ENCODE assay signal across 8 cellular contexts in genomic region chr16:278863-279366, GRCh38. TPM values are rescaled to one million over a fixed set of nuclear protein-coding genes. Genes with fewer than 3 reads are reported as not detected.
DNase-seq lines count a peak whose midpoint lies in the region; ATAC-seq and TF ChIP-seq lines count a peak whose summit lies in the region.

No MANE protein-coding gene starts in this region.

- peaks cover 58% of the 10 kb centered on the region for H3K27me3 ChIP-seq in kidney epithelial cell (ENCODE audit: control insufficient read depth, insufficient read depth, low read length)
- peaks cover 3 to 8% of the 10 kb centered on the region in 2 donors for H3K27me3 ChIP-seq in uterus

- peaks cover 0 to 14% of the 10 kb centered on the region in 2 donors for H3K4me1 ChIP-seq in uterus

- H3K36me3 Mint-ChIP-seq in activated CD4-positive, alpha-beta memory T cell treated with anti-CD3 and anti-CD28 coated beads, Interleukin-2, amount 10 ng/mL, durations not matched to agents 7 days and 5 days (ENCODE audit: low read depth), result no peaks in the 10 kb centered on the region

- intact Hi-C loops in uterus (cut with DNase I; ENCODE audit: low total_unique reads), result no loop called here

- no peak for TF ChIP-seq POLR2A in uterus (IDR thresholded peaks at IDR 0.05)

- peaks cover 9% of the 10 kb centered on the region for H3K4me1 Mint-ChIP-seq in activated CD4-positive, alpha-beta memory T cell treated with anti-CD3 and anti-CD28 coated beads, Interleukin-2, amount 10 ng/mL, durations not matched to agents 7 days and 5 days

- H3K9me3 ChIP-seq in uterus, result no peaks in the 10 kb centered on the region

- no peak overlapping the region for H3K27ac ChIP-seq in uterus

- H3K4me3 ChIP-seq in kidney epithelial cell (ENCODE audit: low read depth, low read length) (no peak overlapping the region), uterus (no peak overlapping the region)

- POLR2A ChIA-PET in activated CD4-positive, alpha-beta memory T cell treated with anti-CD3 and anti-CD28 coated beads, Interleukin-2, amount 10 ng/mL, durations not matched to agents 7 days and 5 days (lab: Charles Lee), result interaction anchor here (0.7 to 1.4 kb wide), 2 partner anchors 44 to 70 kb away, joined by 3 to 4 read pairs; no protein-coding TSS in a partner anchor

- TF ChIP-seq CTCF in kidney epithelial cell (IDR thresholded peaks at IDR 0.05; ENCODE audit: insufficient read depth, low read length, poor library complexity, severe bottlenecking) (no peak), uterus (IDR thresholded peaks at IDR 0.05) (no peak)

- no peak overlapping the region for H3K27ac Mint-ChIP-seq in activated CD4-positive, alpha-beta memory T cell treated with anti-CD3 and anti-CD28 coated beads, Interleukin-2, amount 10 ng/mL, durations not matched to agents 7 days and 5 days

- CTCF ChIA-PET in activated CD4-positive, alpha-beta memory T cell treated with anti-CD3 and anti-CD28 coated beads, Interleukin-2, amount 10 ng/mL, durations not matched to agents 7 days and 5 days (lab: Charles Lee), result interaction anchor here (1.2 kb wide), 1 partner anchor 44 kb away, joined by 5 read pairs; no protein-coding TSS in a partner anchor

- no peak overlapping the region for H3K4me3 Mint-ChIP-seq in activated CD4-positive, alpha-beta memory T cell treated with anti-CD3 and anti-CD28 coated beads, Interleukin-2, amount 10 ng/mL, durations not matched to agents 7 days and 5 days

- no peaks in the 10 kb centered on the region for H3K36me3 ChIP-seq in kidney epithelial cell (ENCODE audit: control insufficient read depth, insufficient read depth, low read length)
- no peaks in the 10 kb centered on the region for H3K36me3 ChIP-seq in uterus

- H3K27me3 Mint-ChIP-seq in activated CD4-positive, alpha-beta memory T cell treated with anti-CD3 and anti-CD28 coated beads, Interleukin-2, amount 10 ng/mL, durations not matched to agents 7 days and 5 days, result peaks cover 28% of the 10 kb centered on the region

- DNase-seq in NCI-H524 (lab: John Stamatoyannopoulos, UW) (peak; percentile 41 to 59), NCI-H524 treated with DMSO at 0.1 percent for 48 hours (lab: John Stamatoyannopoulos, UW) (no peak), NCI-H1105 treated with DMSO at 0.1 percent for 48 hours (lab: John Stamatoyannopoulos, UW) (peak; percentile 59), kidney epithelial cell (ENCODE audit: low read depth) (peak; percentile 5), uterus (no peak)
- peak; percentile 46 for DNase-seq in activated CD4-positive, alpha-beta memory T cell treated with anti-CD3 and anti-CD28 coated beads, Interleukin-2, amount 10 ng/mL, durations not matched to agents 7 days and 5 days

- H3K9me3 Mint-ChIP-seq in activated CD4-positive, alpha-beta memory T cell treated with anti-CD3 and anti-CD28 coated beads, Interleukin-2, amount 10 ng/mL, durations not matched to agents 7 days and 5 days, result no peaks in the 10 kb centered on the region

- no peak for ATAC-seq in GM19324 (IDR thresholded peaks at IDR 0.05; ENCODE audit: low FRiP score, unreplicated experiment)
- ATAC-seq in GM18858 (IDR thresholded peaks at IDR 0.05; ENCODE audit: unreplicated experiment), result no peak

RNA-seq across cellular contexts. Expression of gene ARHGDIG, which starts 1.5 kb away (rescaled TPM):
- not detected for total RNA-seq in activated CD4-positive, alpha-beta memory T cell treated with anti-CD3 and anti-CD28 coated beads, Interleukin-2, amount 10 ng/mL, durations not matched to agents 7 days and 5 days
- 0.62 and 0.96 TPM in 2 replicates for total RNA-seq in kidney epithelial cell
- 1 to 10 TPM in 1 of 4 donors, not detected in 3; 2.1 TPM for total RNA-seq in uterus

RNA-seq across cellular contexts. Expression of gene RGS11, which starts 3.2 kb away (rescaled TPM):
- under 1 TPM; 0.10 to 0.40 TPM for total RNA-seq in activated CD4-positive, alpha-beta memory T cell treated with anti-CD3 and anti-CD28 coated beads, Interleukin-2, amount 10 ng/mL, durations not matched to agents 7 days and 5 days
- total RNA-seq in kidney epithelial cell (0.21 TPM in 1 of 2 replicates, not detected in the other), uterus (1 to 10 TPM in 3 of 4 donors, not detected in 1; 1.1 to 2.4 (median 2.3) TPM)

RNA-seq across cellular contexts. Expression of gene PDIA2, which starts 4.0 kb away (rescaled TPM):
- not detected for total RNA-seq in activated CD4-positive, alpha-beta memory T cell treated with anti-CD3 and anti-CD28 coated beads, Interleukin-2, amount 10 ng/mL, durations not matched to agents 7 days and 5 days
- total RNA-seq in kidney epithelial cell (not detected in 2 replicates), uterus (under 1 TPM in 1 of 4 donors, not detected in 3; 0.97 TPM)

RNA-seq across cellular contexts. Expression of gene FAM234A, which starts 44.3 kb away (rescaled TPM):
- total RNA-seq in activated CD4-positive, alpha-beta memory T cell treated with anti-CD3 and anti-CD28 coated beads, Interleukin-2, amount 10 ng/mL, durations not matched to agents 7 days and 5 days, result 10 to 100 TPM; 26.9 to 31.5 TPM
- total RNA-seq in kidney epithelial cell (97.5 and 131 TPM in 2 replicates), uterus (10 to 100 TPM in 2 of 4 donors, 1 to 10 TPM in 2; 5.6 to 65.5 (median 30.1) TPM)

RNA-seq across cellular contexts. Expression of gene LUC7L, which starts 49.7 kb away (rescaled TPM):
- 10 to 100 TPM; 54.9 to 61.0 TPM for total RNA-seq in activated CD4-positive, alpha-beta memory T cell treated with anti-CD3 and anti-CD28 coated beads, Interleukin-2, amount 10 ng/mL, durations not matched to agents 7 days and 5 days
- total RNA-seq in kidney epithelial cell, result 61.8 and 109 TPM in 2 replicates
- total RNA-seq in uterus, result 100 to 1,000 TPM in 2 of 4 donors, 10 to 100 TPM in 2; 47.6 to 118 (median 93.9) TPM

Comparison
In these comparisons a context has a peak if more than half of its experiments do, and no peak if none do; other contexts are left out.
1. DNase-seq: peak in NCI-H524 (2 of 2), NCI-H1105 treated with DMSO at 0.1 percent for 48 hours (single experiment), activated CD4-positive, alpha-beta memory T cell treated with anti-CD3 and anti-CD28 coated beads, Interleukin-2, amount 10 ng/mL, durations not matched to agents 7 days and 5 days (single experiment) and kidney epithelial cell (single experiment); none in NCI-H524 treated with DMSO at 0.1 percent for 48 hours (single experiment) and uterus (0 of 2).